10 cellular contexts compared by ENCODE assay signal in genomic region chr15:92393287-92393993, GRCh38. TPM values are rescaled to one million over a fixed set of nuclear protein-coding genes. Genes with fewer than 3 reads are reported as not detected.
DNase-seq lines count a peak whose midpoint lies in the region; ATAC-seq and TF ChIP-seq lines count a peak whose summit lies in the region.
"Had no signal": no experiment of that assay in that cellular context is flagged by ENCODE, and none has a peak within 500 bp of the region (broad histone marks: within the 10 kb centered on the region; RNA-seq: fewer than 3 reads in every experiment).

TSS of gene ST8SIA2 (plus strand) at chr15:92393881. CDS start at chr15:92394065, 184 bp downstream.

- peaks cover 57% of the 10 kb centered on the region for H3K27me3 Mint-ChIP-seq in activated CD4-positive, alpha-beta T cell treated with anti-CD3 and anti-CD28 coated beads for 36 hours
- H3K27me3 Mint-ChIP-seq in activated T-helper 1 cell treated with anti-CD3 and anti-CD28 coated beads, Interleukin-12 subunit alpha, Interleukin-12 subunit beta, Interleukin-2, Interleukin-4 antibody, amounts not matched to agents 30 ng/mL and 10 ng/mL and 1 ng/mL, durations not matched to agents 14 hours and 24 hours and 36 hours (ENCODE audit: insufficient read depth): peaks cover 56% of the 10 kb centered on the region

- WGBS in right cardiac atrium: 1% methylated on average over 67 of the region's 67 CpGs

- peak; percentile 26 for ATAC-seq in activated CD4-positive, alpha-beta T cell treated with anti-CD3 and anti-CD28 coated beads for 36 hours
- ATAC-seq in SK-N-SH treated with all-trans-retinoic acid at 6 μM for 48 hours (peak; percentile 24; the same call in 1 of the 3 replicates), right cardiac atrium (peak; percentile 46 to 49)

- H3K36me3 Mint-ChIP-seq in activated CD4-positive, alpha-beta T cell treated with anti-CD3 and anti-CD28 coated beads for 36 hours (ENCODE audit: low read depth): no peaks in the 10 kb centered on the region
- peaks cover 2% of the 10 kb centered on the region for H3K36me3 Mint-ChIP-seq in activated T-helper 1 cell treated with anti-CD3 and anti-CD28 coated beads, Interleukin-12 subunit alpha, Interleukin-12 subunit beta, Interleukin-2, Interleukin-4 antibody, amounts not matched to agents 30 ng/mL and 10 ng/mL and 1 ng/mL, durations not matched to agents 14 hours and 24 hours and 36 hours (ENCODE audit: low read depth)
- H3K36me3 Mint-ChIP-seq: activated naive CD8-positive, alpha-beta T cell had no signal

- H3K4me1 ChIP-seq in right cardiac atrium (ENCODE audit: control insufficient read depth, insufficient read depth, low read length): no peaks in the 10 kb centered on the region

- CTCF ChIA-PET in activated CD4-positive, alpha-beta T cell treated with anti-CD3 and anti-CD28 coated beads for 36 hours (lab: Charles Lee): interaction anchor here (0.7 to 2.1 kb wide), 2 partner anchors 9 to 321 kb away, joined by 3 to 5 read pairs; no protein-coding TSS in a partner anchor

- peaks cover 8% of the 10 kb centered on the region for H3K4me1 Mint-ChIP-seq in activated CD4-positive, alpha-beta T cell treated with anti-CD3 and anti-CD28 coated beads for 36 hours
- no peaks in the 10 kb centered on the region for H3K4me1 Mint-ChIP-seq in activated T-helper 1 cell treated with anti-CD3 and anti-CD28 coated beads, Interleukin-12 subunit alpha, Interleukin-12 subunit beta, Interleukin-2, Interleukin-4 antibody, amounts not matched to agents 30 ng/mL and 10 ng/mL and 1 ng/mL, durations not matched to agents 14 hours and 24 hours and 36 hours (ENCODE audit: low read depth)

- DNase-seq in activated CD4-positive, alpha-beta T cell treated with anti-CD3 and anti-CD28 coated beads for 36 hours: peak; percentile 41
- no peak for DNase-seq in activated CD4-positive, alpha-beta T cell treated with anti-CD3 and anti-CD28 coated beads, Interleukin-2, amount 50 U/mL, for 1 hour
- DNase-seq in right cardiac atrium: peak in 1 of 3 donors; percentile 51
- no peak for DNase-seq in foreskin melanocyte
- no peak for DNase-seq in activated T-helper 1 cell treated with anti-CD3 and anti-CD28 coated beads, Interleukin-12 subunit alpha, Interleukin-12 subunit beta, Interleukin-2, Interleukin-4 antibody, amounts not matched to agents 30 ng/mL and 10 ng/mL and 1 ng/mL, durations not matched to agents 14 hours and 24 hours and 36 hours (ENCODE audit: low spot score)
- DNase-seq in GOT3 (lab: John Stamatoyannopoulos, UW): no peak

- no peaks in the 10 kb centered on the region for H3K9me3 Mint-ChIP-seq in activated CD4-positive, alpha-beta T cell treated with anti-CD3 and anti-CD28 coated beads for 36 hours (ENCODE audit: low read depth)
- no peaks in the 10 kb centered on the region for H3K9me3 Mint-ChIP-seq in activated T-helper 1 cell treated with anti-CD3 and anti-CD28 coated beads, Interleukin-12 subunit alpha, Interleukin-12 subunit beta, Interleukin-2, Interleukin-4 antibody, amounts not matched to agents 30 ng/mL and 10 ng/mL and 1 ng/mL, durations not matched to agents 14 hours and 24 hours and 36 hours

- no peaks in the 10 kb centered on the region for H3K9me3 ChIP-seq in right cardiac atrium (ENCODE audit: control insufficient read depth, low read length)

- no peak within 1 kb of the TSS for H3K27ac Mint-ChIP-seq in activated CD4-positive, alpha-beta T cell treated with anti-CD3 and anti-CD28 coated beads for 36 hours
- H3K27ac Mint-ChIP-seq in activated T-helper 1 cell treated with anti-CD3 and anti-CD28 coated beads, Interleukin-12 subunit alpha, Interleukin-12 subunit beta, Interleukin-2, Interleukin-4 antibody, amounts not matched to agents 30 ng/mL and 10 ng/mL and 1 ng/mL, durations not matched to agents 14 hours and 24 hours and 36 hours: no peak within 1 kb of the TSS
- H3K27ac Mint-ChIP-seq: activated naive CD8-positive, alpha-beta T cell had no signal

- H3K4me3 Mint-ChIP-seq in activated CD4-positive, alpha-beta T cell treated with anti-CD3 and anti-CD28 coated beads for 36 hours: no peak within 1 kb of the TSS
- no peak within 1 kb of the TSS for H3K4me3 Mint-ChIP-seq in activated T-helper 1 cell treated with anti-CD3 and anti-CD28 coated beads, Interleukin-12 subunit alpha, Interleukin-12 subunit beta, Interleukin-2, Interleukin-4 antibody, amounts not matched to agents 30 ng/mL and 10 ng/mL and 1 ng/mL, durations not matched to agents 14 hours and 24 hours and 36 hours

- no peaks in the 10 kb centered on the region for H3K27me3 ChIP-seq in right cardiac atrium (ENCODE audit: control insufficient read depth, insufficient read depth)

- H3K4me3 ChIP-seq in right cardiac atrium (ENCODE audit: low read length): peak within 1 kb of the TSS; percentile 38

- POLR2A ChIA-PET in activated CD4-positive, alpha-beta T cell treated with anti-CD3 and anti-CD28 coated beads for 36 hours (lab: Charles Lee): no interaction called here

- intact Hi-C loops in activated CD4-positive, alpha-beta T cell treated with anti-CD3 and anti-CD28 coated beads for 36 hours (cut with DNase I, micrococcal nuclease): loop anchor here in 1 of 2 experiments (10.0 kb wide), 1 partner anchor 321 kb away; no protein-coding TSS in a partner anchor
- intact Hi-C loops in right cardiac atrium (cut with DNase I): no loop called here
- intact Hi-C loops in activated T-helper 1 cell treated with anti-CD3 and anti-CD28 coated beads, Interleukin-12 subunit alpha, Interleukin-12 subunit beta, Interleukin-2, Interleukin-4 antibody, amounts not matched to agents 30 ng/mL and 10 ng/mL and 1 ng/mL, durations not matched to agents 14 hours and 24 hours and 36 hours (cut with micrococcal nuclease): loop anchor here (5.0 kb wide), 1 partner anchor 324 kb away; no protein-coding TSS in a partner anchor

- H3K27ac ChIP-seq in right cardiac atrium (ENCODE audit: low read length) (no peak within 1 kb of the TSS), temporal lobe (ENCODE audit: low read depth, low read length) (no peak within 1 kb of the TSS)

TF ChIP-seq in SK-N-SH treated with all-trans-retinoic acid at 6 μM for 48 hours, 23 proteins besides CTCF, POLR2A, EP300 and RAD21 (continues in another document):
- no peak for TF ChIP-seq OSR1 (CRISPR knock-in tag; IDR thresholded peaks at IDR 0.05)
- no peak for TF ChIP-seq POU6F1 (CRISPR knock-in tag; IDR thresholded peaks at IDR 0.05; ENCODE audit: borderline replicate concordance, low read depth)
- no peak for TF ChIP-seq ZNF565 (CRISPR knock-in tag; conservative IDR thresholded peaks at IDR 0.05; ENCODE audit: low read depth)
- no peak for TF ChIP-seq RARB (CRISPR knock-in tag; IDR thresholded peaks at IDR 0.05)
- no peak for TF ChIP-seq CSRNP3 (CRISPR knock-in tag; IDR thresholded peaks at IDR 0.05)
- TF ChIP-seq CSDC2 (CRISPR knock-in tag; IDR thresholded peaks at IDR 0.05): no peak
- no peak for TF ChIP-seq TOX (CRISPR knock-in tag; IDR thresholded peaks at IDR 0.05; ENCODE audit: borderline replicate concordance)
- no peak for TF ChIP-seq ZNF8 (CRISPR knock-in tag; IDR thresholded peaks at IDR 0.05)
- no peak for TF ChIP-seq ZFP3 (CRISPR knock-in tag; IDR thresholded peaks at IDR 0.05)
- no peak for TF ChIP-seq SNAI2 (CRISPR knock-in tag; IDR thresholded peaks at IDR 0.05)
- TF ChIP-seq ISL1 (CRISPR knock-in tag; IDR thresholded peaks at IDR 0.05): no peak
- TF ChIP-seq ARNTL (CRISPR knock-in tag; IDR thresholded peaks at IDR 0.05; ENCODE audit: borderline replicate concordance, low read depth): no peak

RNA-seq across cellular contexts. Expression of gene ST8SIA2, which starts in this region (rescaled TPM):
- not detected for total RNA-seq in activated CD4-positive, alpha-beta T cell treated with anti-CD3 and anti-CD28 coated beads for 36 hours
- total RNA-seq in right cardiac atrium (under 1 TPM in 3 of 4 donors, not detected in 1; 0.03 to 0.57 (median 0.06) TPM), temporal lobe (77.4 TPM)
- polyA plus RNA-seq in right cardiac atrium: 0.23 TPM
- total RNA-seq in activated T-helper 1 cell treated with anti-CD3 and anti-CD28 coated beads, Interleukin-12 subunit alpha, Interleukin-12 subunit beta, Interleukin-2, Interleukin-4 antibody, amounts not matched to agents 30 ng/mL and 10 ng/mL and 1 ng/mL, durations not matched to agents 14 hours and 24 hours and 36 hours: not detected in 2 replicates
- total RNA-seq: pulmonary artery endothelial cell had no signal

Comparison
In these comparisons a context has a peak if more than half of its experiments do, and no peak if none do; other contexts are left out.
1. RNA of gene ST8SIA2 (total RNA-seq): 77.4 TPM in temporal lobe (single experiment); 0.03 to 0.57 TPM in right cardiac atrium, not detected in activated CD4-positive, alpha-beta T cell treated with anti-CD3 and anti-CD28 coated beads for 36 hours and not detected in activated T-helper 1 cell treated with anti-CD3 and anti-CD28 coated beads, Interleukin-12 subunit alpha, Interleukin-12 subunit beta, Interleukin-2, Interleukin-4 antibody, amounts not matched to agents 30 ng/mL and 10 ng/mL and 1 ng/mL, durations not matched to agents 14 hours and 24 hours and 36 hours; every median in the first group is over 10 times any median in the second.
2. Peak in DNase-seq and ATAC-seq in activated CD4-positive, alpha-beta T cell treated with anti-CD3 and anti-CD28 coated beads for 36 hours; RNA of the gene not detected or under 1 TPM.
3. Peak in ATAC-seq and H3K4me3 ChIP-seq in right cardiac atrium; RNA of the gene not detected or under 1 TPM.
4. Peak in every context shown above with its lines, with median percentiles within 50 percentile points of each other: ATAC-seq.